In genomic region chr6:106974337-106974998, GRCh38 we compare ENCODE assay signal across 8 cellular contexts. TPM values are rescaled to one million over a fixed set of nuclear protein-coding genes. Genes with fewer than 3 reads are reported as not detected.
DNase-seq lines count a peak whose midpoint lies in the region; ATAC-seq, FAIRE-seq and TF ChIP-seq lines count a peak whose summit lies in the region.

A gene with protein sequence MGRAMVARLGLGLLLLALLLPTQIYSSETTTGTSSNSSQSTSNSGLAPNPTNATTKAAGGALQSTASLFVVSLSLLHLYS (minus strand): TSS chr6:106974729. CDS start chr6:106974646, 83 bp downstream.

- H2BK120ac ChIP-seq in H1 (replicated peaks; ENCODE audit: low read depth, low read length): peak within 1 kb of the TSS; percentile 33

- H2BK12ac ChIP-seq in H1 (ENCODE audit: low read depth, low read length): no peak within 1 kb of the TSS

- H4K8ac ChIP-seq in H1 (ENCODE audit: extremely low read depth, insufficient read depth, low read length): peak within 1 kb of the TSS; percentile 98

- H4K5ac ChIP-seq in H1 (ENCODE audit: insufficient read length, low read depth, low read length): peak within 1 kb of the TSS; percentile 96

- H3K4me2 ChIP-seq in BLaER1 (peak within 1 kb of the TSS; percentile 79), H1 (ENCODE audit: insufficient read depth in 1 of 2, low read depth in 2 of 2, low read length in 2 of 2) (peak within 1 kb of the TSS; percentile 77 to 88)

- peak within 1 kb of the TSS; percentile 92 to 96 (median 95) for H3K27ac Mint-ChIP-seq in IgD-negative memory B cell

- H3K23me2 ChIP-seq in H1 (ENCODE audit: low read depth, low read length): peaks cover 5% of the 10 kb centered on the region

- peaks cover 24 to 63% of the 10 kb centered on the region in 2 experiments for H3K79me2 ChIP-seq in H1 (ENCODE audit: control insufficient read depth in 1 of 2, insufficient read depth in 2 of 2, low read length in 2 of 2)

- peaks cover 31% of the 10 kb centered on the region for H3K36me3 ChIP-seq in BLaER1
- H3K36me3 ChIP-seq in H1 (ENCODE audit: control insufficient read depth in 2 of 4, insufficient read depth in 4 of 4, low read length in 3 of 4): peaks cover 6 to 43% (median 25%) of the 10 kb centered on the region in 4 experiments; a peak in 7 of 8 replicates
- H3K36me3 ChIP-seq in urinary bladder (ENCODE audit: insufficient read depth): no peaks in the 10 kb centered on the region

- H3K4me3 ChIP-seq in BLaER1 (peak within 1 kb of the TSS; percentile 99), H1 (ENCODE audit: extremely low read depth in 1 of 4, insufficient read depth in 2 of 4, low read depth in 3 of 4, low read length in 4 of 4) (peak within 1 kb of the TSS; percentile 87 to 99 (median 96)), urinary bladder (ENCODE audit: low read depth, low read length) (peak within 1 kb of the TSS; percentile 64)

- TF ChIP-seq EP300 in H1 (IDR thresholded peaks at IDR 0.05; ENCODE audit: borderline replicate concordance in 1 of 2, low read depth in 2 of 2, low read length in 2 of 2): no peak

- H3K9me3 ChIP-seq in BLaER1 (no peaks in the 10 kb centered on the region), H1 (ENCODE audit: insufficient read depth in 2 of 2, low read depth in 1 of 2, low read length in 1 of 2) (no peaks in the 10 kb centered on the region)

- peaks cover 21 to 32% (median 31%) of the 10 kb centered on the region in 3 donors for H3K4me1 Mint-ChIP-seq in IgD-negative memory B cell

- H3K27me3 Mint-ChIP-seq in IgD-negative memory B cell: no peaks in the 10 kb centered on the region

- POLR2A ChIA-PET in H1 (lab: Charles Lee; ENCODE audit: partially characterized antibody): interaction anchor here (0.6 to 1.4 kb wide), 21 partner anchors 13 to 462 kb away, joined by 3 to 9 read pairs (median 3); partner anchors contain the start of genes QRSL1 and RTN4IP1

- no peak within 1 kb of the TSS for H3K14ac ChIP-seq in H1 (ENCODE audit: insufficient read length)

- no peak for TF ChIP-seq CTCF in H1 (IDR thresholded peaks at IDR 0.05; ENCODE audit: control extremely low read depth in 1 of 3, insufficient read depth in 1 of 3, low read depth in 1 of 3, low read length in 3 of 3)

- no peak within 1 kb of the TSS; the same call in 1 of the 2 replicates for H2AK5ac ChIP-seq in H1 (ENCODE audit: low read depth, low read length)

- no peak within 1 kb of the TSS for H2BK15ac ChIP-seq in H1 (ENCODE audit: low read length)

- no peak within 1 kb of the TSS for H2BK20ac ChIP-seq in H1 (ENCODE audit: low read length)

- H3K9me3 Mint-ChIP-seq in IgD-negative memory B cell: no peaks in the 10 kb centered on the region

- peak within 1 kb of the TSS; percentile 90 for H2BK5ac ChIP-seq in H1 (ENCODE audit: low read depth, low read length)

- peaks cover 43% of the 10 kb centered on the region for H3K4me1 ChIP-seq in BLaER1
- H3K4me1 ChIP-seq in H1 (replicated peaks in 1 of 4; ENCODE audit: control insufficient read depth in 3 of 4, insufficient read depth in 4 of 4, low read length in 3 of 4): peaks cover 0 to 6% (median 3%) of the 10 kb centered on the region in 4 experiments; a peak in 4 of 7 replicates
- no peaks in the 10 kb centered on the region for H3K4me1 ChIP-seq in urinary bladder (ENCODE audit: insufficient read depth)

- peak; percentile 93 to 97 for TF ChIP-seq POLR2A in H1 (IDR thresholded peaks at IDR 0.05; ENCODE audit: control extremely low read depth in 1 of 2, low read depth in 2 of 2, low read length in 2 of 2)

- H4K91ac ChIP-seq in H1 (replicated peaks; ENCODE audit: insufficient read length, low read length): peak within 1 kb of the TSS; percentile 80

- H4K20me1 ChIP-seq in BLaER1: peaks cover 50% of the 10 kb centered on the region
- peaks cover 14 to 20% of the 10 kb centered on the region in 2 experiments for H4K20me1 ChIP-seq in H1 (replicated peaks in 1 of 2; ENCODE audit: control insufficient read depth in 1 of 2, insufficient read depth in 2 of 2, low read length in 2 of 2)

- H3K27ac ChIP-seq in BLaER1: peak within 1 kb of the TSS; percentile 97
- peak within 1 kb of the TSS; percentile 95 for H3K27ac ChIP-seq in H1 (ENCODE audit: low read depth, low read length)
- no peak within 1 kb of the TSS for H3K27ac ChIP-seq in urinary bladder (ENCODE audit: low read depth)

- H3K4ac ChIP-seq in H1 (replicated peaks; ENCODE audit: insufficient read length, low read depth, low read length): peak within 1 kb of the TSS; percentile 95

- H3K79me1 ChIP-seq in H1 (ENCODE audit: low read depth, low read length): no peaks in the 10 kb centered on the region

- peak within 1 kb of the TSS; percentile 99 for H3K9ac ChIP-seq in BLaER1
- H3K9ac ChIP-seq in H1 (replicated peaks in 1 of 4; ENCODE audit: extremely low read depth in 1 of 4, low read depth in 3 of 4, low read length in 3 of 4): peak within 1 kb of the TSS; percentile 96 to 99 (median 99)

- peak within 1 kb of the TSS; percentile 95 for H3K56ac ChIP-seq in H1 (replicated peaks; ENCODE audit: insufficient read length, low read depth, low read length)

- peak; percentile 30 for ATAC-seq in GM19328 (IDR thresholded peaks at IDR 0.05; ENCODE audit: unreplicated experiment)

- H3K18ac ChIP-seq in H1 (ENCODE audit: extremely low read depth, low read length): peak within 1 kb of the TSS; percentile 99

- peak within 1 kb of the TSS; percentile 95 to 98 (median 98) for H3K4me3 Mint-ChIP-seq in IgD-negative memory B cell

- CTCF ChIA-PET in H1 (lab: Charles Lee; ENCODE audit: partially characterized antibody): interaction anchor here (1.2 kb wide), 1 partner anchor 203 kb away, joined by 3 read pairs; no protein-coding TSS in a partner anchor

- H3K27me3 ChIP-seq in BLaER1: no peaks in the 10 kb centered on the region
- no peaks in the 10 kb centered on the region for H3K27me3 ChIP-seq in H1 (replicated peaks in 1 of 4; ENCODE audit: control insufficient read depth in 3 of 4, extremely low read depth in 1 of 4, insufficient read depth in 3 of 4, low read length in 3 of 4)

- no peak for FAIRE-seq in H1 (lab: Jason Lieb, UNC)

- DNase-seq in SW480 (ENCODE audit: low spot score) (peak; percentile 27), H1 (ENCODE audit: low read depth in 1 of 2, low spot score in 2 of 2) (peak in 1 of 2 experiments; percentile 91), myocyte (ENCODE audit: low read depth) (peak; percentile 67), cerebellar cortex (ENCODE audit: low spot score) (no peak)

- no peak within 1 kb of the TSS for H2AFZ ChIP-seq in H1 (ENCODE audit: low read length)

- TF ChIP-seq RAD21 in H1 (IDR thresholded peaks at IDR 0.05 in 1 of 2, conservative IDR thresholded peaks at IDR 0.05 in 1 of 2; ENCODE audit: low read depth in 2 of 2, low read length in 2 of 2): no peak; a peak in 1 of 4 replicates

- peaks cover 7% of the 10 kb centered on the region for H3K36me3 Mint-ChIP-seq in IgD-negative memory B cell

- H3K23ac ChIP-seq in H1 (ENCODE audit: insufficient read length): no peak within 1 kb of the TSS

- 3% methylated on average over 34 of the region's 73 CpGs; no CpG with 5 or more reads in 1 of the 2 experiments for WGBS in H1 (ENCODE audit: extremely low coverage in 1 of 2, insufficient coverage in 1 of 2, insufficient read length in 1 of 2, insufficient replicate concordance in 2 of 2, low coverage in 1 of 2, low lambda C conversion rate in 2 of 2, missing lambda C conversion rate in 1 of 2), 2 experiments
- WGBS in urinary bladder: 1% methylated on average over 73 of the region's 73 CpGs

TF ChIP-seq in H1, 55 proteins besides CTCF, POLR2A, EP300 and RAD21:
- 0 out of 4 replicates have a peak, but pooled peaks of 1 of the 2 experiments have one; percentile 34 for TF ChIP-seq SIN3A (conservative IDR thresholded peaks at IDR 0.05 in 1 of 2, IDR thresholded peaks at IDR 0.05 in 1 of 2; ENCODE audit: low read depth in 1 of 2, low read length in 2 of 2)
- peak; percentile 91 for TF ChIP-seq TAF1 (IDR thresholded peaks at IDR 0.05; ENCODE audit: low read depth, low read length)
- peak; percentile 95 for TF ChIP-seq TBP (IDR thresholded peaks at IDR 0.05; ENCODE audit: low read depth, low read length)
- peak; percentile 92 for TF ChIP-seq GTF2F1 (IDR thresholded peaks at IDR 0.05; ENCODE audit: borderline replicate concordance, low read depth, low read length)
- peak; percentile 90 for TF ChIP-seq TAF7 (optimal IDR thresholded peaks at IDR 0.05; ENCODE audit: borderline replicate concordance, low read depth, low read length)
- TF ChIP-seq KDM5A (IDR thresholded peaks at IDR 0.05; ENCODE audit: low read length): no peak
- TF ChIP-seq CREB1 (IDR thresholded peaks at IDR 0.05): peak; percentile 69; the same call in 1 of the 2 replicates
- no peak for TF ChIP-seq ZNF274 (IDR thresholded peaks at IDR 0.05; ENCODE audit: borderline replicate concordance, extremely low read depth, low read length)
- TF ChIP-seq POLR2AphosphoS5 (IDR thresholded peaks at IDR 0.05; ENCODE audit: low read depth, low read length): peak; percentile 88

RNA-seq across cellular contexts. Expression of the gene that starts here (rescaled TPM):
- 261 TPM for polyA plus RNA-seq in IgD-negative memory B cell
- 2,258 and 2,327 TPM in 2 replicates for total RNA-seq in H1 (2021; fragmentation: NEBNext Ultra II Directional; extraction: Animal tissue kit (Norgen Biotek cat#: 25700))
- 1,771 and 2,134 TPM in 2 replicates for polyA plus RNA-seq in H1 (2011; rRNA removed)
- 2,003 TPM for polyA plus RNA-seq in H1 (2011; cell fraction: cytosol; rRNA removed)
- polyA plus RNA-seq in H1 (2011; cell fraction: nucleus; rRNA removed): 868 TPM
- 1,729 to 2,378 TPM (median 2,052 TPM) in 4 replicates for polyA plus RNA-seq in H1 (2012, experiment 1 of 2)
- 693 TPM for polyA plus RNA-seq in H1 (2012, experiment 2 of 2)
- polyA plus RNA-seq in H1 (2013, experiment 1 of 2): 2,069 TPM
- polyA plus RNA-seq in H1 (2013, experiment 2 of 2): 2,475 TPM
- 1,038 and 1,243 TPM in 2 replicates for polyA minus RNA-seq in H1 (2011; rRNA and poly(A)+ RNA removed)
- polyA minus RNA-seq in H1 (2011; cell fraction: cytosol; rRNA and poly(A)+ RNA removed): 1,995 TPM
- polyA minus RNA-seq in H1 (2011; cell fraction: nucleus; rRNA and poly(A)+ RNA removed): 801 TPM
- total RNA-seq in myocyte: 337 and 1,204 TPM in 2 replicates
- polyA plus RNA-seq in myocyte (2012): 129 TPM
- 283 TPM for total RNA-seq in urinary bladder
- polyA plus RNA-seq in urinary bladder: 28.8 TPM
